8 cellular contexts compared by ENCODE assay signal in the genomic region with DNA sequence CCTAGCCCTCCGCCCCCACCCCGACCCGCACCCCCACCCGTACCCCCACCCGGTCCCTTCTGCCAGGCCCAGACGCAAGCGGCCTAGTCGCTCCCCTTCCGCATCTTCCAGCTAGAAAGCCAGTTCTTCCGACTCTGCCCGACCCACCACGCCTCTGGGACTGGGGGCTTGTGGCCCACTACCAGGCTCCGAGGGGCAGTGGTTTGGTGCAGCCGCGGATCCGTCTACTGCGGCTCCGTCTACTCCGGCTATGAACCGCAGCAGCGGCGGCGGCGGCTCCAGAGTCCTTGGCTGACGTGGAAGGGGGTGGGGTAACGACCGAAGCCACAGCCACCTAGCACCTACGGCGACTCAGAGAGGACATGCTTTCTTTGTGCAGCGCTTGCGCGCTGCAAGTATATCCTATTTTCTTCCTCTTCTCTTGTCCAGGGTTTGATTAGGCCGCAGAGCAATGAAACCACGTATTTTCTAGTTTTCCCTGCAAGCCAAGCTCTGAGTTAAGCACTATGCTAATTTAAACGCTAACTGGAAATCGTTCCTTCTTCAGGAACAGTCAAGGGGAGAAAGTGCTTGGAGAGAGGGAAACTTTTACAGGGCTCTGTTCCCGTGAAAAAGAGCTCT. TPM values are rescaled to one million over a fixed set of nuclear protein-coding genes. Genes with fewer than 3 reads are reported as not detected.
DNase-seq lines count a peak whose midpoint lies in the region; ATAC-seq, FAIRE-seq and TF ChIP-seq lines count a peak whose summit lies in the region.

A gene with protein sequence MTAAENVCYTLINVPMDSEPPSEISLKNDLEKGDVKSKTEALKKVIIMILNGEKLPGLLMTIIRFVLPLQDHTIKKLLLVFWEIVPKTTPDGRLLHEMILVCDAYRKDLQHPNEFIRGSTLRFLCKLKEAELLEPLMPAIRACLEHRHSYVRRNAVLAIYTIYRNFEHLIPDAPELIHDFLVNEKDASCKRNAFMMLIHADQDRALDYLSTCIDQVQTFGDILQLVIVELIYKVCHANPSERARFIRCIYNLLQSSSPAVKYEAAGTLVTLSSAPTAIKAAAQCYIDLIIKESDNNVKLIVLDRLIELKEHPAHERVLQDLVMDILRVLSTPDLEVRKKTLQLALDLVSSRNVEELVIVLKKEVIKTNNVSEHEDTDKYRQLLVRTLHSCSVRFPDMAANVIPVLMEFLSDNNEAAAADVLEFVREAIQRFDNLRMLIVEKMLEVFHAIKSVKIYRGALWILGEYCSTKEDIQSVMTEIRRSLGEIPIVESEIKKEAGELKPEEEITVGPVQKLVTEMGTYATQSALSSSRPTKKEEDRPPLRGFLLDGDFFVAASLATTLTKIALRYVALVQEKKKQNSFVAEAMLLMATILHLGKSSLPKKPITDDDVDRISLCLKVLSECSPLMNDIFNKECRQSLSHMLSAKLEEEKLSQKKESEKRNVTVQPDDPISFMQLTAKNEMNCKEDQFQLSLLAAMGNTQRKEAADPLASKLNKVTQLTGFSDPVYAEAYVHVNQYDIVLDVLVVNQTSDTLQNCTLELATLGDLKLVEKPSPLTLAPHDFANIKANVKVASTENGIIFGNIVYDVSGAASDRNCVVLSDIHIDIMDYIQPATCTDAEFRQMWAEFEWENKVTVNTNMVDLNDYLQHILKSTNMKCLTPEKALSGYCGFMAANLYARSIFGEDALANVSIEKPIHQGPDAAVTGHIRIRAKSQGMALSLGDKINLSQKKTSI (minus strand): TSS at position 252 of the 621 bp plus-strand sequence. CDS start 883 bp downstream, outside the sequence.

- H3K27ac Mint-ChIP-seq in T-cell, result peak within 1 kb of the TSS; percentile 98
- peak within 1 kb of the TSS; percentile 98 for H3K27ac Mint-ChIP-seq in progenitor cell of endocrine pancreas

- FAIRE-seq in GM12891 (lab: Jason Lieb, UNC), result peak; percentile 85

- H3K9me3 Mint-ChIP-seq in T-cell, result no peaks in the 10 kb centered on the region
- no peaks in the 10 kb centered on the region for H3K9me3 Mint-ChIP-seq in progenitor cell of endocrine pancreas (ENCODE audit: low read depth)

- intact Hi-C loops in left cardiac atrium (cut with DNase I), result no loop called here

- ATAC-seq in HG02840 (IDR thresholded peaks at IDR 0.05; ENCODE audit: low FRiP score, unreplicated experiment) (peak; percentile 88), T-cell (replicated peaks in 1 of 4) (peak; percentile 93 to 95 (median 94)), left cardiac atrium (peak; percentile 99)

- peak within 1 kb of the TSS; percentile 87 to 98 (median 98) for H3K4me3 Mint-ChIP-seq in T-cell
- H3K4me3 Mint-ChIP-seq in progenitor cell of endocrine pancreas (ENCODE audit: low read depth), result peak within 1 kb of the TSS; percentile 96

- POLR2A ChIA-PET in T-cell (lab: Charles Lee), result interaction anchor here (0.6 to 1.5 kb wide), 7 partner anchors 10 to 155 kb away, joined by 3 to 9 read pairs (median 4); a partner anchor contains a TSS

- CTCF ChIA-PET in T-cell (lab: Charles Lee), result interaction anchor here (0.6 to 1.3 kb wide), 4 partner anchors 45 to 408 kb away, joined by 3 to 8 read pairs (median 4); a partner anchor contains a TSS

- peaks cover 29% of the 10 kb centered on the region for H3K36me3 Mint-ChIP-seq in T-cell
- H3K36me3 Mint-ChIP-seq in progenitor cell of endocrine pancreas (ENCODE audit: insufficient read depth), result peaks cover 21% of the 10 kb centered on the region

- TF ChIP-seq CTCF in progenitor cell of endocrine pancreas (IDR thresholded peaks at IDR 0.05; ENCODE audit: unreplicated experiment), result no peak

- H3K4me1 Mint-ChIP-seq in T-cell (peaks cover 48 to 57% (median 49%) of the 10 kb centered on the region in 3 donors), progenitor cell of endocrine pancreas (ENCODE audit: low read depth) (peaks cover 9% of the 10 kb centered on the region)

- TF ChIP-seq POLR2A in GM12891 (IDR thresholded peaks at IDR 0.05; ENCODE audit: low read depth, low read length), result peak; percentile 95

- peak within 1 kb of the TSS; percentile 82 for H3K27ac ChIP-seq in adipose tissue (ENCODE audit: low read depth, low read length)

- no peaks in the 10 kb centered on the region for H3K27me3 Mint-ChIP-seq in T-cell
- H3K27me3 Mint-ChIP-seq in progenitor cell of endocrine pancreas, result no peaks in the 10 kb centered on the region

- WGBS in adipose tissue, 3 donors, result 0 to 1% (median 1%) methylated on average over 33 to 37 of the region's 37 CpGs

- DNase-seq in GM12891 (ENCODE audit: insufficient read length, low spot score) (peak; percentile 70), NCI-H1436 treated with DMSO at 0.1 percent for 48 hours (lab: John Stamatoyannopoulos, UW) (peak; percentile 66), T-cell (peak; percentile 74 to 96 (median 92)), left cardiac atrium (peak; percentile 93), progenitor cell of endocrine pancreas (ENCODE audit: low spot score, unreplicated experiment) (peak; percentile 69), ureter (ENCODE audit: low spot score) (peak; percentile 94)

TF ChIP-seq in GM12891, 5 proteins besides CTCF, POLR2A, EP300 and RAD21:
- TF ChIP-seq TAF1 (IDR thresholded peaks at IDR 0.05; ENCODE audit: low read depth, low read length), result peak; percentile 83
- peak; percentile 78 for TF ChIP-seq POU2F2 (IDR thresholded peaks at IDR 0.05; ENCODE audit: low read depth, low read length)
- peak; percentile 91; the same call in 1 of the 2 replicates for TF ChIP-seq POLR2AphosphoS5 (IDR thresholded peaks at IDR 0.05; ENCODE audit: low read depth, low read length)
- peak; percentile 4 for TF ChIP-seq PAX5 (IDR thresholded peaks at IDR 0.05; ENCODE audit: insufficient read depth, low read length, severe bottlenecking)
- no peak for TF ChIP-seq SPI1 (IDR thresholded peaks at IDR 0.05; ENCODE audit: low read depth, low read length)

RNA-seq across cellular contexts. Expression of the gene that starts here (rescaled TPM):
- 73.0 TPM for polyA plus RNA-seq in GM12891 (2012; ENCODE audit: low read depth, missing spikeins)
- total RNA-seq in T-cell (10 to 100 TPM; 65.1 to 80.8 (median 78.1) TPM), left cardiac atrium (10 to 100 TPM; 53.3 to 64.2 TPM), progenitor cell of endocrine pancreas (99.9 and 100 TPM in 2 replicates), ureter (87.2 TPM)
- polyA plus RNA-seq in adipose tissue, result 10 to 100 TPM; 54.0 to 58.7 (median 54.7) TPM

Comparison
In these comparisons a context has a peak if more than half of its experiments do, and no peak if none do; other contexts are left out.
1. Peak in every context shown above with its lines: DNase-seq, ATAC-seq and H3K27ac ChIP-seq.